In genomic region chr13:106818971-106819370, GRCh38 we compare ENCODE assay signal across 18 cellular contexts.
A peak's percentile ranks its signal among the peaks of the same experiment; 100 is the strongest.
DNase-seq lines count a peak whose midpoint lies in the region; ATAC-seq and TF ChIP-seq lines count a peak whose summit lies in the region.
"Had no signal": no experiment of that assay in that cellular context is flagged by ENCODE, and none has a peak within 500 bp of the region (broad histone marks: within the 10 kb centered on the region; RNA-seq: fewer than 3 reads in every experiment).

No MANE protein-coding gene starts in this region.

- BruUV-seq in Caco-2 (replicated peaks; lab: Mats Ljungman, UMichigan) (no TSS peak), PC-9 (replicated peaks; lab: Mats Ljungman, UMichigan) (no TSS peak)

- DNase-seq in Caco-2: no peak
- DNase-seq in PC-9: peak in 1 of 2 experiments; percentile 62
- no peak for DNase-seq in NK-92 treated with Interleukin-12 subunit alpha and Interleukin-12 subunit beta, amount 100 ng/mL, for 24 hours (lab: John Stamatoyannopoulos, UW)
- DNase-seq in CD4-positive, alpha-beta T cell: no peak
- DNase-seq: 8988T; ACHN; AML-193; BE2C; C1 segment of cervical spinal cord; CD8-positive, alpha-beta T cell; DMS 273 treated with DMSO at 0.1 percent for 48 hours; DMS79 treated with DMSO at 0.1 percent for 48 hours; GF-D8; H7; HCEC 1CT had no signal

- no peak overlapping the region for H3K9ac ChIP-seq in parathyroid adenoma

- peaks cover 3% of the 10 kb centered on the region; the same call in 1 of the 2 replicates for H3F3A ChIP-seq in PC-9 (ENCODE audit: insufficient read depth, low read depth)

- no peak overlapping the region for H3K4me3 Mint-ChIP-seq in Caco-2 (ENCODE audit: unreplicated experiment)
- no peak overlapping the region for H3K4me3 Mint-ChIP-seq in CD4-positive, alpha-beta T cell
- H3K4me3 Mint-ChIP-seq: CD8-positive, alpha-beta T cell had no signal

- intact Hi-C loops in Caco-2 (cut with micrococcal nuclease; ENCODE audit: unreplicated experiment): loop anchor here (2.0 kb wide), 1 partner anchor 42 kb away; no protein-coding TSS in a partner anchor
- intact Hi-C loops in PC-9 (cut with micrococcal nuclease; ENCODE audit: unreplicated experiment): no loop called here
- intact Hi-C loops in CD4-positive, alpha-beta T cell (cut with DNase I, micrococcal nuclease): no loop called here

- POLR2A ChIA-PET in Caco-2 (lab: Charles Lee) (no interaction called here), PC-9 (lab: Charles Lee; ENCODE audit: unreplicated experiment) (no interaction called here)
- POLR2A ChIA-PET in CD4-positive, alpha-beta T cell (lab: Charles Lee): no interaction called here

- H3K4me3 ChIP-seq in Caco-2 (ENCODE audit: low read depth, low read length) (no peak overlapping the region), PC-9 (no peak overlapping the region), parathyroid adenoma (ENCODE audit: low read depth, low read length) (peak overlapping the region; percentile 11)
- H3K4me3 ChIP-seq: A549 had no signal

- ATAC-seq in HG03439 (IDR thresholded peaks at IDR 0.05; ENCODE audit: unreplicated experiment): no peak
- ATAC-seq in CD4-positive, alpha-beta T cell (ENCODE audit: poor library complexity): no peak
- ATAC-seq: A549; CD8-positive, alpha-beta T cell had no signal

- H4K20me1 ChIP-seq in PC-9 (ENCODE audit: insufficient read depth): no peaks in the 10 kb centered on the region

- peaks cover 13% of the 10 kb centered on the region for H3K4me1 ChIP-seq in Caco-2
- H3K4me1 ChIP-seq in PC-9 (replicated peaks; ENCODE audit: insufficient read depth): peaks cover 15% of the 10 kb centered on the region
- H3K4me1 ChIP-seq in parathyroid adenoma: peaks cover 2% of the 10 kb centered on the region
- H3K4me1 ChIP-seq: A549, BE2C had no signal

- H3K79me2 ChIP-seq in PC-9 (ENCODE audit: low read depth) (no peaks in the 10 kb centered on the region), parathyroid adenoma (no peaks in the 10 kb centered on the region)

- no peaks in the 10 kb centered on the region; the same call in 1 of the 2 replicates for H3K9me2 ChIP-seq in PC-9 (ENCODE audit: insufficient read depth)

- H3K36me3 ChIP-seq in Caco-2 (ENCODE audit: control insufficient read depth, insufficient read depth, low read length) (no peaks in the 10 kb centered on the region), PC-9 (ENCODE audit: low read depth) (no peaks in the 10 kb centered on the region), parathyroid adenoma (ENCODE audit: control insufficient read depth, insufficient read depth, low read length) (no peaks in the 10 kb centered on the region)
- H3K36me3 ChIP-seq: BE2C had no signal

- H3K9me3 Mint-ChIP-seq in Caco-2 (ENCODE audit: unreplicated experiment): no peaks in the 10 kb centered on the region
- peaks cover 2% of the 10 kb centered on the region for H3K9me3 Mint-ChIP-seq in CD4-positive, alpha-beta T cell
- H3K9me3 Mint-ChIP-seq: CD8-positive, alpha-beta T cell had no signal

- peak overlapping the region; percentile 3 for H3K27ac Mint-ChIP-seq in Caco-2 (ENCODE audit: unreplicated experiment)
- no peak overlapping the region for H3K27ac Mint-ChIP-seq in CD4-positive, alpha-beta T cell
- H3K27ac Mint-ChIP-seq: CD8-positive, alpha-beta T cell had no signal

- no peaks in the 10 kb centered on the region for H3K27me3 Mint-ChIP-seq in Caco-2 (ENCODE audit: insufficient read depth, unreplicated experiment)
- no peaks in the 10 kb centered on the region for H3K27me3 Mint-ChIP-seq in CD4-positive, alpha-beta T cell

- H3K36me3 Mint-ChIP-seq in Caco-2 (ENCODE audit: insufficient read depth, unreplicated experiment): no peaks in the 10 kb centered on the region
- H3K36me3 Mint-ChIP-seq in CD4-positive, alpha-beta T cell (ENCODE audit: low read depth): no peaks in the 10 kb centered on the region
- H3K36me3 Mint-ChIP-seq: CD8-positive, alpha-beta T cell had no signal

- H3K27ac ChIP-seq in PC-9 (no peak overlapping the region), parathyroid adenoma (no peak overlapping the region)
- H3K27ac ChIP-seq in CD4-positive, alpha-beta T cell (ENCODE audit: low read depth, low read length): no peak overlapping the region
- H3K27ac ChIP-seq: A549 had no signal

- H2AFZ ChIP-seq in PC-9 (no peak overlapping the region), parathyroid adenoma (no peak overlapping the region)

- H3K4me1 Mint-ChIP-seq in Caco-2 (ENCODE audit: low read depth, unreplicated experiment): peaks cover 19% of the 10 kb centered on the region
- no peaks in the 10 kb centered on the region for H3K4me1 Mint-ChIP-seq in CD4-positive, alpha-beta T cell (ENCODE audit: low read depth)

- no peaks in the 10 kb centered on the region for H3K9me3 ChIP-seq in Caco-2
- H3K9me3 ChIP-seq in PC-9 (ENCODE audit: insufficient read depth, low read depth): no peaks in the 10 kb centered on the region
- H3K9me3 ChIP-seq in parathyroid adenoma (ENCODE audit: control insufficient read depth, low read length): no peaks in the 10 kb centered on the region
- H3K9me3 ChIP-seq in CD4-positive, alpha-beta T cell (ENCODE audit: control insufficient read depth, low read length): no peaks in the 10 kb centered on the region
- H3K9me3 ChIP-seq: A549, BE2C had no signal

- H3K27me3 ChIP-seq in Caco-2 (replicated peaks; ENCODE audit: control insufficient read depth, insufficient read depth, low read length) (no peaks in the 10 kb centered on the region), PC-9 (ENCODE audit: insufficient read depth, low read depth) (no peaks in the 10 kb centered on the region), parathyroid adenoma (ENCODE audit: control insufficient read depth, insufficient read depth, low read length) (no peaks in the 10 kb centered on the region)
- no peaks in the 10 kb centered on the region for H3K27me3 ChIP-seq in CD4-positive, alpha-beta T cell (ENCODE audit: control insufficient read depth, insufficient read depth, low read length)

- TF ChIP-seq CTCF in Caco-2 (IDR thresholded peaks at IDR 0.05; ENCODE audit: insufficient read depth in 1 of 2, low read depth in 1 of 2, low read length in 1 of 2, severe bottlenecking in 1 of 2, unreplicated experiment in 1 of 2): no peak
- no peak for TF ChIP-seq CTCF in PC-9 (conservative IDR thresholded peaks at IDR 0.05)
- no peak for TF ChIP-seq CTCF in parathyroid adenoma (IDR thresholded peaks at IDR 0.05)
- no peak for TF ChIP-seq CTCF in CD4-positive, alpha-beta T cell (IDR thresholded peaks at IDR 0.05)

- CTCF ChIA-PET in Caco-2 (lab: Charles Lee) (no interaction called here), PC-9 (lab: Charles Lee) (no interaction called here)
- CTCF ChIA-PET in CD4-positive, alpha-beta T cell (lab: Charles Lee): no interaction called here

- H3K4me2 ChIP-seq in PC-9 (peak overlapping the region; percentile 39), parathyroid adenoma (ENCODE audit: low read length) (peak overlapping the region; percentile 38)
- H3K4me2 ChIP-seq: A549 had no signal
